Comparison of ENCODE assay signal across 16 cellular contexts in genomic region chr22:24148586-24148985, GRCh38. TPM values are rescaled to one million over a fixed set of nuclear protein-coding genes. Genes with fewer than 3 reads are reported as not detected.
DNase-seq lines count a peak whose midpoint lies in the region; ATAC-seq and TF ChIP-seq lines count a peak whose summit lies in the region.
"Had no signal": no experiment of that assay in that cellular context is flagged by ENCODE, and none has a peak within 500 bp of the region (broad histone marks: within the 10 kb centered on the region; RNA-seq: fewer than 3 reads in every experiment).

No MANE protein-coding gene starts in this region.

- DNase-seq in natural killer cell: no peak
- DNase-seq in natural killer cell treated with Interleukin-12 subunit alpha and Interleukin-12 subunit beta and Interleukin-15 and Interleukin-18, amount 100 ng/mL, for 72 hours (ENCODE audit: low spot score): no peak
- DNase-seq in dorsolateral prefrontal cortex: no peak
- DNase-seq in ovary: no peak
- DNase-seq in ureter (ENCODE audit: low spot score): no peak
- no peak for DNase-seq in NCI-H345 (lab: John Stamatoyannopoulos, UW)
- no peak for DNase-seq in posterior vena cava (ENCODE audit: low spot score)
- DNase-seq: activated CD8-positive, alpha-beta memory T cell treated with anti-CD3 and anti-CD28 coated beads for 24 hours; activated naive CD4-positive, alpha-beta T cell treated with anti-CD3 and anti-CD28 coated beads, Interleukin-2, amount 50 U/mL, for 16 hours; DMS79 treated with DMSO at 0.1 percent for 48 hours; erythroblast; NCI-H187 treated with DMSO at 0.1 percent for 48 hours; stimulated activated CD4-positive, alpha-beta T cell treated with anti-CD3 and anti-CD28 coated beads, Interleukin-12 subunit alpha, Interleukin-12 subunit beta, amount 100 ng/mL, for 4 hours; trophoblast cell had no signal

- no peaks in the 10 kb centered on the region for H3K27me3 Mint-ChIP-seq in natural killer cell (ENCODE audit: low read depth in 2 of 2)
- no peaks in the 10 kb centered on the region for H3K27me3 Mint-ChIP-seq in natural killer cell treated with Interleukin-12 subunit alpha and Interleukin-12 subunit beta and Interleukin-15 and Interleukin-18, amount 100 ng/mL, for 72 hours

- WGBS in ovary, 3 donors: 73 to 95% (median 82%) methylated on average over 4 of the region's 4 CpGs

- H3K27me3 ChIP-seq in dorsolateral prefrontal cortex: no peaks in the 10 kb centered on the region
- no peaks in the 10 kb centered on the region for H3K27me3 ChIP-seq in ovary

- H3K36me3 ChIP-seq in ovary: no peaks in the 10 kb centered on the region

- TF ChIP-seq CTCF in natural killer cell (IDR thresholded peaks at IDR 0.05) (no peak), dorsolateral prefrontal cortex (IDR thresholded peaks at IDR 0.05 in 54 of 56, conservative IDR thresholded peaks at IDR 0.05 in 2 of 56; ENCODE audit: low read depth in 1 of 56, partially characterized antibody in 56 of 56) (no peak), ovary (IDR thresholded peaks at IDR 0.05) (no peak)

- peaks cover 31% of the 10 kb centered on the region for H3K4me1 ChIP-seq in ovary (ENCODE audit: insufficient read depth)

- no peaks in the 10 kb centered on the region for H3K9me3 ChIP-seq in ovary

- peaks cover 45 to 48% of the 10 kb centered on the region in 2 donors for H3K4me1 Mint-ChIP-seq in natural killer cell
- peaks cover 39 to 46% of the 10 kb centered on the region in 2 donors for H3K4me1 Mint-ChIP-seq in natural killer cell treated with Interleukin-12 subunit alpha and Interleukin-12 subunit beta and Interleukin-15 and Interleukin-18, amount 100 ng/mL, for 72 hours (ENCODE audit: low read depth in 2 of 2)

- TF ChIP-seq POLR2A in ovary (IDR thresholded peaks at IDR 0.05): no peak

- H3K36me3 Mint-ChIP-seq in natural killer cell: no peaks in the 10 kb centered on the region
- no peaks in the 10 kb centered on the region for H3K36me3 Mint-ChIP-seq in natural killer cell treated with Interleukin-12 subunit alpha and Interleukin-12 subunit beta and Interleukin-15 and Interleukin-18, amount 100 ng/mL, for 72 hours

- ATAC-seq in natural killer cell: no peak
- no peak for ATAC-seq in natural killer cell treated with Interleukin-12 subunit alpha and Interleukin-12 subunit beta and Interleukin-15 and Interleukin-18, amount 100 ng/mL, for 72 hours
- no peak for ATAC-seq in GM18502 (IDR thresholded peaks at IDR 0.05; ENCODE audit: poor library complexity, unreplicated experiment)
- ATAC-seq: HCT116 had no signal

- H3K9me3 Mint-ChIP-seq in natural killer cell: no peaks in the 10 kb centered on the region
- no peaks in the 10 kb centered on the region for H3K9me3 Mint-ChIP-seq in natural killer cell treated with Interleukin-12 subunit alpha and Interleukin-12 subunit beta and Interleukin-15 and Interleukin-18, amount 100 ng/mL, for 72 hours

- H3K27ac Mint-ChIP-seq in natural killer cell: peak overlapping the region; percentile 31 to 48
- H3K27ac Mint-ChIP-seq in natural killer cell treated with Interleukin-12 subunit alpha and Interleukin-12 subunit beta and Interleukin-15 and Interleukin-18, amount 100 ng/mL, for 72 hours: no peak overlapping the region

- H3K27ac ChIP-seq in dorsolateral prefrontal cortex: peak overlapping the region in 46 of 59 donors; percentile 8 to 91 (median 77)
- H3K27ac ChIP-seq in ovary: peak overlapping the region; percentile 26 to 82

- intact Hi-C loops in natural killer cell (cut with micrococcal nuclease): no loop called here
- intact Hi-C loops in dorsolateral prefrontal cortex (cut with DNase I): no loop called here
- intact Hi-C loops in ovary (cut with DNase I): no loop called here
- intact Hi-C loops in posterior vena cava (cut with DNase I): loop anchor here in 1 of 2 donors (10.0 kb wide), 2 partner anchors 134 to 1004 kb away; partner anchors contain the start of genes CABIN1, RAB36 and RSPH14

- H3K4me3 ChIP-seq in dorsolateral prefrontal cortex: no peak overlapping the region
- no peak overlapping the region for H3K4me3 ChIP-seq in ovary

- no peak for TF ChIP-seq EP300 in ovary (IDR thresholded peaks at IDR 0.05)

- H3K4me3 Mint-ChIP-seq in natural killer cell: no peak overlapping the region
- H3K4me3 Mint-ChIP-seq in natural killer cell treated with Interleukin-12 subunit alpha and Interleukin-12 subunit beta and Interleukin-15 and Interleukin-18, amount 100 ng/mL, for 72 hours: no peak overlapping the region

RNA-seq across cellular contexts. Expression of gene SUSD2, which starts 32.7 kb away (rescaled TPM):
- total RNA-seq in natural killer cell: 1 to 10 TPM in 2 of 3 donors, under 1 TPM in 1; 0.75 to 1.7 (median 1.5) TPM
- total RNA-seq in natural killer cell treated with Interleukin-12 subunit alpha and Interleukin-12 subunit beta and Interleukin-15 and Interleukin-18, amount 100 ng/mL, for 72 hours: 1 to 10 TPM; 2.4 to 2.7 TPM
- total RNA-seq in dorsolateral prefrontal cortex: 10 to 100 TPM in 2 of 120 experiments, 1 to 10 TPM in 96, under 1 TPM in 22; 0.41 to 16.9 (median 1.5) TPM
- total RNA-seq in ovary: 1 to 10 TPM in 5 of 7 donors, under 1 TPM in 2; 0.45 to 4.1 (median 2.6) TPM
- 1 to 10 TPM; 1.7 to 2.9 TPM for polyA plus RNA-seq in ovary
- 8.3 TPM for total RNA-seq in ureter
- total RNA-seq in posterior vena cava: 10 to 100 TPM; 11.9 to 29.5 TPM

Comparison
In these comparisons a context has a peak if more than half of its experiments do, and no peak if none do; other contexts are left out.
1. H3K27ac Mint-ChIP-seq: peak in natural killer cell (2 of 2); none in natural killer cell treated with Interleukin-12 subunit alpha and Interleukin-12 subunit beta and Interleukin-15 and Interleukin-18, amount 100 ng/mL, for 72 hours (0 of 2).